ENCODE assay signal across 23 cellular contexts in genomic region chr1:82901118-82901517, GRCh38.
"Had no signal": no experiment of that assay in that cellular context is flagged by ENCODE, and none has a peak within 500 bp of the region (broad histone marks: within the 10 kb centered on the region; RNA-seq: fewer than 3 reads in every experiment).

No MANE protein-coding gene starts in this region.

- H3K27me3 Mint-ChIP-seq: dendritic cell treated with granulocyte-macrophage colony-stimulating factor and Interleukin-4, amounts not matched to agents 40 ng/mL and 50 ng/mL, for 4 days; effector memory CD8-positive, alpha-beta T cell; stimulated activated memory B cell treated with anti-CD40 and anti-IgM and Interleukin-4, amounts not matched to agents 10 μg/mL and 1 μg/mL and 100 μg/mL, for 72 hours; stimulated activated naive CD8-positive, alpha-beta T cell treated with anti-CD3 and anti-CD28 coated beads, Interleukin-15, Interleukin-2, amounts not matched to agents 100 ng/mL and 50 ng/mL, for 24 hours had no signal

- H3K4me1 Mint-ChIP-seq: naive thymus-derived CD8-positive, alpha-beta T cell; stimulated activated memory B cell treated with anti-CD40 and anti-IgM and Interleukin-4, amounts not matched to agents 10 μg/mL and 1 μg/mL and 100 μg/mL, for 72 hours had no signal

- H3K4me3 ChIP-seq: esophagus squamous epithelium, hepatocyte, mucosa of descending colon, psoas muscle, right lobe of liver, spleen, tibial artery, upper lobe of right lung, vagina had no signal

- H2AFZ ChIP-seq: hepatocyte had no signal

- H3K27ac ChIP-seq: esophagus squamous epithelium, hepatocyte, neutrophil, psoas muscle, right lobe of liver, spleen, tibial artery, upper lobe of right lung, vagina had no signal

- H3K27ac Mint-ChIP-seq: dendritic cell treated with granulocyte-macrophage colony-stimulating factor and Interleukin-4, amounts not matched to agents 40 ng/mL and 50 ng/mL, for 4 days; effector memory CD8-positive, alpha-beta T cell; naive thymus-derived CD8-positive, alpha-beta T cell; stimulated activated memory B cell treated with anti-CD40 and anti-IgM and Interleukin-4, amounts not matched to agents 10 μg/mL and 1 μg/mL and 100 μg/mL, for 72 hours; stimulated activated naive CD8-positive, alpha-beta T cell treated with anti-CD3 and anti-CD28 coated beads, Interleukin-15, Interleukin-2, amounts not matched to agents 100 ng/mL and 50 ng/mL, for 24 hours had no signal

- H3K4me2 ChIP-seq: hepatocyte had no signal

- H3K36me3 ChIP-seq: esophagus squamous epithelium, neutrophil, right lobe of liver, spleen, tibial artery, upper lobe of right lung, vagina had no signal

- H3K36me3 Mint-ChIP-seq: naive thymus-derived CD8-positive, alpha-beta T cell; stimulated activated memory B cell treated with anti-CD40 and anti-IgM and Interleukin-4, amounts not matched to agents 10 μg/mL and 1 μg/mL and 100 μg/mL, for 72 hours had no signal

- H3K4me1 ChIP-seq: psoas muscle, right lobe of liver, spleen, tibial artery, upper lobe of right lung, vagina had no signal

- ATAC-seq: effector memory CD8-positive, alpha-beta T cell; left colon; mucosa of descending colon; naive thymus-derived CD8-positive, alpha-beta T cell; psoas muscle; right lobe of liver; stimulated activated memory B cell treated with anti-CD40 and anti-IgM and Interleukin-4, amounts not matched to agents 10 μg/mL and 1 μg/mL and 100 μg/mL, for 72 hours; upper lobe of right lung had no signal

- H3K27me3 ChIP-seq: esophagus squamous epithelium, hepatocyte, neutrophil, right lobe of liver, spleen, tibial artery, upper lobe of right lung, vagina had no signal

- H3K9me3 ChIP-seq: esophagus squamous epithelium, mucosa of descending colon, neutrophil, psoas muscle, right lobe of liver, spleen, tibial artery, upper lobe of right lung, vagina had no signal

- H3K79me2 ChIP-seq: hepatocyte had no signal

- H3K9me3 Mint-ChIP-seq: naive thymus-derived CD8-positive, alpha-beta T cell; stimulated activated memory B cell treated with anti-CD40 and anti-IgM and Interleukin-4, amounts not matched to agents 10 μg/mL and 1 μg/mL and 100 μg/mL, for 72 hours; stimulated activated naive CD8-positive, alpha-beta T cell treated with anti-CD3 and anti-CD28 coated beads, Interleukin-15, Interleukin-2, amounts not matched to agents 100 ng/mL and 50 ng/mL, for 24 hours had no signal

- DNase-seq: effector memory CD8-positive, alpha-beta T cell; esophagus squamous epithelium; foreskin melanocyte; head of caudate nucleus; left colon; mammary epithelial cell; mucosa of descending colon; naive thymus-derived CD8-positive, alpha-beta T cell; psoas muscle; retina; right lobe of liver; spleen; stimulated activated CD4-positive, alpha-beta T cell treated with anti-CD3 and anti-CD28 coated beads, Interleukin-15, amount 100 ng/mL, for 24 hours; stimulated activated CD4-positive, alpha-beta T cell treated with anti-CD3 and anti-CD28 coated beads, Interleukin-1b, Interleukin-23, amount 100 ng/mL, for 48 hours; stimulated activated CD4-positive, alpha-beta T cell treated with anti-CD3 and anti-CD28 coated beads, Interleukin-4, amount 100 ng/mL, for 24 hours; tibial artery; upper lobe of right lung had no signal

- H3K4me3 Mint-ChIP-seq: dendritic cell treated with granulocyte-macrophage colony-stimulating factor and Interleukin-4, amounts not matched to agents 40 ng/mL and 50 ng/mL, for 4 days; effector memory CD8-positive, alpha-beta T cell; naive thymus-derived CD8-positive, alpha-beta T cell; stimulated activated memory B cell treated with anti-CD40 and anti-IgM and Interleukin-4, amounts not matched to agents 10 μg/mL and 1 μg/mL and 100 μg/mL, for 72 hours; stimulated activated naive CD8-positive, alpha-beta T cell treated with anti-CD3 and anti-CD28 coated beads, Interleukin-15, Interleukin-2, amounts not matched to agents 100 ng/mL and 50 ng/mL, for 24 hours had no signal
